ENCODE assay signal across 16 cellular contexts in genomic region chr9:117325110-117325788, GRCh38.
DNase-seq lines count a peak whose midpoint lies in the region; ATAC-seq lines count a peak whose summit lies in the region.
"Had no signal": no experiment of that assay in that cellular context is flagged by ENCODE, and none has a peak within 500 bp of the region (broad histone marks: within the 10 kb centered on the region; RNA-seq: fewer than 3 reads in every experiment).

No MANE protein-coding gene starts in this region.

- no peak overlapping the region for H4K5ac ChIP-seq in mesendoderm (ENCODE audit: low read length)

- H3K27ac ChIP-seq in mesendoderm (ENCODE audit: low read depth, low read length): no peak overlapping the region
- H3K27ac ChIP-seq: 22Rv1 had no signal

- no peak overlapping the region for H3K27ac Mint-ChIP-seq in stimulated activated effector memory CD8-positive, alpha-beta T cell treated with anti-CD3 and anti-CD28 coated beads, Interleukin-12 subunit alpha, Interleukin-12 subunit beta, amount 100 ng/mL, for 72 hours
- H3K27ac Mint-ChIP-seq: CD4-positive, alpha-beta T cell; HFFc6 had no signal

- H2AK5ac ChIP-seq in mesendoderm (ENCODE audit: low read length): no peak overlapping the region

- no peak overlapping the region for H3K4me3 ChIP-seq in mesendoderm (ENCODE audit: low read length)

- no peaks in the 10 kb centered on the region for H3K79me2 ChIP-seq in mesendoderm (ENCODE audit: control insufficient read depth, insufficient read depth, low read length)

- no peaks in the 10 kb centered on the region for H3K36me3 Mint-ChIP-seq in stimulated activated effector memory CD8-positive, alpha-beta T cell treated with anti-CD3 and anti-CD28 coated beads, Interleukin-12 subunit alpha, Interleukin-12 subunit beta, amount 100 ng/mL, for 72 hours

- no peaks in the 10 kb centered on the region for H3K79me1 ChIP-seq in mesendoderm (ENCODE audit: low read length)

- H3K27me3 ChIP-seq in mesendoderm (ENCODE audit: insufficient read depth, low read length, poor library complexity): no peaks in the 10 kb centered on the region

- no peak overlapping the region for H2BK15ac ChIP-seq in mesendoderm (replicated peaks; ENCODE audit: low read depth)

- H3K9ac ChIP-seq in mesendoderm (ENCODE audit: low read length): no peak overlapping the region

- H3K4me1 ChIP-seq in mesendoderm (ENCODE audit: control insufficient read depth, low read depth, low read length): peaks cover 2% of the 10 kb centered on the region

- no peak overlapping the region for H2BK120ac ChIP-seq in mesendoderm (ENCODE audit: low read depth, low read length)

- H3K56ac ChIP-seq in mesendoderm (ENCODE audit: low read length): no peak overlapping the region

- no peak overlapping the region for H3K4me2 ChIP-seq in mesendoderm (ENCODE audit: low read length)

- WGBS in mesendoderm (ENCODE audit: extremely low coverage, insufficient coverage, low lambda C conversion rate): no CpG with 5 or more reads among the region's 3 CpGs

- ATAC-seq in stimulated activated effector memory CD8-positive, alpha-beta T cell treated with anti-CD3 and anti-CD28 coated beads, Interleukin-12 subunit alpha, Interleukin-12 subunit beta, amount 100 ng/mL, for 72 hours: no peak
- ATAC-seq: HepG2 had no signal

- H3K23ac ChIP-seq in mesendoderm (ENCODE audit: low read length): no peak overlapping the region

- no peak overlapping the region for H4K8ac ChIP-seq in mesendoderm (ENCODE audit: low read depth, low read length)

- H3K4me3 Mint-ChIP-seq in stimulated activated effector memory CD8-positive, alpha-beta T cell treated with anti-CD3 and anti-CD28 coated beads, Interleukin-12 subunit alpha, Interleukin-12 subunit beta, amount 100 ng/mL, for 72 hours: no peak overlapping the region
- H3K4me3 Mint-ChIP-seq: CD4-positive, alpha-beta T cell; HFFc6 had no signal

- no peak overlapping the region for H3K4ac ChIP-seq in mesendoderm (ENCODE audit: low read depth, low read length)

- H2BK5ac ChIP-seq in mesendoderm (ENCODE audit: low read length): no peak overlapping the region

- H3K18ac ChIP-seq in mesendoderm (ENCODE audit: low read length): no peak overlapping the region

- no peaks in the 10 kb centered on the region for H3K4me1 Mint-ChIP-seq in stimulated activated effector memory CD8-positive, alpha-beta T cell treated with anti-CD3 and anti-CD28 coated beads, Interleukin-12 subunit alpha, Interleukin-12 subunit beta, amount 100 ng/mL, for 72 hours

- no peaks in the 10 kb centered on the region for H3K36me3 ChIP-seq in mesendoderm (ENCODE audit: control insufficient read depth, insufficient read depth, low read length)

- peaks cover 8% of the 10 kb centered on the region for H3K9me3 Mint-ChIP-seq in stimulated activated effector memory CD8-positive, alpha-beta T cell treated with anti-CD3 and anti-CD28 coated beads, Interleukin-12 subunit alpha, Interleukin-12 subunit beta, amount 100 ng/mL, for 72 hours

- peak in 2 of 3 experiments; percentile 25 to 50 for DNase-seq in NCI-H1417 (lab: John Stamatoyannopoulos, UW)
- DNase-seq in NCI-H1417 treated with DMSO at 0.1 percent for 48 hours (lab: John Stamatoyannopoulos, UW): no peak
- peak; percentile 35 for DNase-seq in NCI-H2227 (lab: John Stamatoyannopoulos, UW; ENCODE audit: unreplicated experiment)
- peak; percentile 87 for DNase-seq in SK-N-DZ (ENCODE audit: low spot score)
- peak; percentile 66 for DNase-seq in mesendoderm
- no peak for DNase-seq in Ammon's horn (ENCODE audit: low spot score)
- no peak for DNase-seq in stimulated activated effector memory CD8-positive, alpha-beta T cell treated with anti-CD3 and anti-CD28 coated beads, Interleukin-12 subunit alpha, Interleukin-12 subunit beta, amount 100 ng/mL, for 72 hours (ENCODE audit: low spot score in 2 of 2)
- no peak for DNase-seq in NCI-H345 (lab: John Stamatoyannopoulos, UW)
- DNase-seq: C1 segment of cervical spinal cord; Calu3; CD4-positive, alpha-beta T cell; DMS 273 treated with DMSO at 0.1 percent for 48 hours; HCEC 1CT; HFFc6 had no signal

Comparison
In these comparisons a context has a peak if more than half of its experiments do, and no peak if none do; other contexts are left out.
1. DNase-seq: peak in NCI-H1417 (2 of 3), NCI-H2227 (single experiment), SK-N-DZ (single experiment) and mesendoderm (single experiment); none in NCI-H1417 treated with DMSO at 0.1 percent for 48 hours (single experiment), Ammon's horn (single experiment), stimulated activated effector memory CD8-positive, alpha-beta T cell treated with anti-CD3 and anti-CD28 coated beads, Interleukin-12 subunit alpha, Interleukin-12 subunit beta, amount 100 ng/mL, for 72 hours (0 of 2) and NCI-H345 (single experiment).